8 cellular contexts compared by ENCODE assay signal in the genomic region with DNA sequence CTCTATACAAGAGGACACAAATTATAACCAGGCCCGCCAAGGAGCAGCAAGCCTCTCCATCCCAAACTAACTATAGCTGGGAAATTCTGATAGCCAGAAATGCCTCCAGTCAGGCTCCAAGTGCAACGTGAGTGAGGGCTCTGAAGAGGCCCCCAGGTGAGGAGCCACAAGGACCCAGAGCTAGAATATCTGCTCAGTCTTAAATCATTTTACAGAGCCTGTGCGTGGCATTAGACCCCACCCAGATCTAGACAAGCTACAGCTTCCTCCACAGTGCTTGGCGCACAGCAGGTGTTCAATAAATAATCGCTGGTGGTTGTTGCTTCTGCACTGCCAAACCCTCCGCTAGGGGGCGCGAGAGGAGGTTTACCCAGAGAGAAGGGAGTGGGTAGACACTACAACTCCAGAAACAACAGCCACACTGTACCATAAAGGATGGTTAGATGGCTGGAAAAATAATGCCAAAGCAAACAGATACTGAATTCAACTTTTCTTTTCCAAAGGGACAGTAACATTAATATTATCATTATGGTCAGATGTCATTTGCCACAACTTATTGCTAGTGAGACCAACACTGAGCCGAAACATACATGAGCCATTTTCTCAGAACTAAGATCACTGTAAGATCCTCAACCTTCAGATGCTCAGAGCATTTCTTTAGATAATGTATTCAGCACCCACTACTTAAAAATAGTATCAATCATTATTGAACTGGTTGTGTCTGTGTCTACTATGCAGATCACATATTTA. TPM values are rescaled to one million over a fixed set of nuclear protein-coding genes. Genes with fewer than 3 reads are reported as not detected.
A peak's percentile ranks its signal among the peaks of the same experiment; 100 is the strongest.
DNase-seq lines count a peak whose midpoint lies in the region; ATAC-seq and TF ChIP-seq lines count a peak whose summit lies in the region.

No MANE protein-coding gene starts in this region.

- H4K20me1 ChIP-seq in PC-3 (ENCODE audit: low read length) = no peaks in the 10 kb centered on the region

- WGBS in ovary, 3 donors = 12 to 18% (median 13%) methylated on average over 9 of the region's 9 CpGs

- H2AFZ ChIP-seq in PC-3 (ENCODE audit: low read length) = no peak overlapping the region

- intact Hi-C loops in PC-3 (cut with micrococcal nuclease) = no loop called here
- intact Hi-C loops in ovary (cut with DNase I) = no loop called here

- TF ChIP-seq CTCF in PC-3 (conservative IDR thresholded peaks at IDR 0.05; ENCODE audit: low read depth, low read length) = peak; percentile 78
- TF ChIP-seq CTCF in epithelial cell of proximal tubule (conservative IDR thresholded peaks at IDR 0.05; ENCODE audit: low read depth, low read length) = peak; percentile 64
- no peak for TF ChIP-seq CTCF in ovary (IDR thresholded peaks at IDR 0.05)

- H3K36me3 ChIP-seq in PC-3 (ENCODE audit: low read depth, low read length) = no peaks in the 10 kb centered on the region
- H3K36me3 ChIP-seq in ovary = no peaks in the 10 kb centered on the region

- TF ChIP-seq POLR2A in ovary (IDR thresholded peaks at IDR 0.05) = no peak

- H3K4me1 ChIP-seq in PC-3 (ENCODE audit: insufficient read depth, low read length) (no peaks in the 10 kb centered on the region), ovary (ENCODE audit: insufficient read depth) (no peaks in the 10 kb centered on the region)

- H3K9me3 ChIP-seq in PC-3 (ENCODE audit: low read length) (no peaks in the 10 kb centered on the region), ovary (peaks cover 0 to 7% of the 10 kb centered on the region in 2 donors)

- H3K4me3 ChIP-seq in PC-3 (ENCODE audit: low read length) = no peak overlapping the region
- H3K4me3 ChIP-seq in epithelial cell of proximal tubule (ENCODE audit: low read depth, low read length) = no peak overlapping the region
- H3K4me3 ChIP-seq in ovary = no peak overlapping the region

- TF ChIP-seq EP300 in ovary (IDR thresholded peaks at IDR 0.05) = no peak

- H3K27me3 ChIP-seq in PC-3 (ENCODE audit: low read length) = peaks cover 92% of the 10 kb centered on the region
- no peaks in the 10 kb centered on the region for H3K27me3 ChIP-seq in ovary

- H3F3A ChIP-seq in PC-3 (ENCODE audit: low read length, unreplicated experiment) = no peaks in the 10 kb centered on the region

- peak; percentile 78 for DNase-seq in COR-L47 (lab: John Stamatoyannopoulos, UW)
- peak; percentile 60 for DNase-seq in PC-3
- DNase-seq in epithelial cell of proximal tubule (ENCODE audit: low read depth) = no peak
- DNase-seq in stimulated activated CD4-positive, alpha-beta T cell treated with anti-CD3 and anti-CD28 coated beads, Interleukin-15, amount 100 ng/mL, for 48 hours (ENCODE audit: low read depth in 2 of 2) = peak; percentile 15 to 29
- no peak for DNase-seq in caudate nucleus (lab: John Stamatoyannopoulos, UW)
- no peak for DNase-seq in ovary

- no peak overlapping the region for H3K9ac ChIP-seq in PC-3 (ENCODE audit: low read length)

- peak; percentile 69 for ATAC-seq in GM18861 (IDR thresholded peaks at IDR 0.05; ENCODE audit: unreplicated experiment)
- ATAC-seq in HG03469 (IDR thresholded peaks at IDR 0.05; ENCODE audit: unreplicated experiment) = peak; percentile 75
- no peak; the same call in 1 of the 2 replicates for ATAC-seq in PC-3

- H3K79me2 ChIP-seq in PC-3 (ENCODE audit: low read length) = no peaks in the 10 kb centered on the region

- H3K27ac ChIP-seq in PC-3 (ENCODE audit: low read length) (no peak overlapping the region), caudate nucleus (ENCODE audit: low read depth, low read length) (no peak overlapping the region), ovary (no peak overlapping the region)

- BruUV-seq in PC-3 (replicated peaks; lab: Mats Ljungman, UMichigan) = no TSS peak

- POLR2A ChIA-PET in PC-3 (lab: Charles Lee; ENCODE audit: unreplicated experiment) = no interaction called here

- no peak overlapping the region for H3K4me2 ChIP-seq in PC-3 (ENCODE audit: low read length)

- CTCF ChIA-PET in PC-3 (lab: Charles Lee) = interaction anchor here (0.7 kb wide), 1 partner anchor 378 kb away, joined by 3 read pairs; no protein-coding TSS in a partner anchor

- H3K9me2 ChIP-seq in PC-3 (replicated peaks; ENCODE audit: low read length) = no peaks in the 10 kb centered on the region

RNA-seq across cellular contexts. Expression of a gene that starts 44.5 kb away (rescaled TPM):
- not detected in 2 replicates for total RNA-seq in PC-3 (2014; rRNA removed)
- total RNA-seq in epithelial cell of proximal tubule = not detected in 2 replicates
- not detected for total RNA-seq in ovary
- polyA plus RNA-seq in ovary = not detected

RNA-seq across cellular contexts. Expression of a gene that starts 47.3 kb away (rescaled TPM):
- not detected in 2 replicates for total RNA-seq in PC-3 (2014; rRNA removed)
- not detected in 2 replicates for total RNA-seq in epithelial cell of proximal tubule
- under 1 TPM in 3 of 7 donors, not detected in 4; 0.05 to 0.45 (median 0.18) TPM for total RNA-seq in ovary
- polyA plus RNA-seq in ovary = under 1 TPM in 1 of 2 donors, not detected in 1; 0.10 TPM

Comparison
In these comparisons a context has a peak if more than half of its experiments do, and no peak if none do; other contexts are left out.
1. DNase-seq: peak in COR-L47 (single experiment), PC-3 (single experiment) and stimulated activated CD4-positive, alpha-beta T cell treated with anti-CD3 and anti-CD28 coated beads, Interleukin-15, amount 100 ng/mL, for 48 hours (2 of 2); none in epithelial cell of proximal tubule (single experiment), caudate nucleus (0 of 61) and ovary (0 of 5).
2. CTCF ChIP-seq: peak in PC-3 (single experiment) and epithelial cell of proximal tubule (single experiment); none in ovary (0 of 3).